Comparison of ENCODE assay signal across 15 cellular contexts in the genomic region with DNA sequence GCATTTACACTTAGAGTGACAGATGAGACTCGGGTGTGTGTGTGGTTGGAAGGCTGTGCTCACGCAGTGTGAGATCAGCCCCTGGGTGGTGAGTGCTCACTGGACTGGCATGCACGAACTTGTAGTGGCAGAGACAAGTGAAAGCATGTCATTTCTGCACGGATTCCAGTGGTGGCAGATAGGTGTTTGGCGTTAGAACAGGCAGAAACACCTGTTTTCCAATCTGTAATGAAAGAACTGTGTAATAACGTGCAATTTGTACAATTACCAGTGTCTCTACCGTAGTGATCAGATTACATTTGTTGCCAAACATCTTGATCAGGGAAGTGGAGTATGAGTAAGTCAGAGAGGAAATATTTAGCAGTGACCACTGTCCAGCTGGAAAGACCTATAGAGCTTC. TPM values are rescaled to one million over a fixed set of nuclear protein-coding genes. Genes with fewer than 3 reads are reported as not detected.
DNase-seq lines count a peak whose midpoint lies in the region; ATAC-seq and TF ChIP-seq lines count a peak whose summit lies in the region.
"Had no signal": no experiment of that assay in that cellular context is flagged by ENCODE, and none has a peak within 500 bp of the region (broad histone marks: within the 10 kb centered on the region; RNA-seq: fewer than 3 reads in every experiment).

No MANE protein-coding gene starts in this region.

- peak; percentile 70 for DNase-seq in AG10803 (ENCODE audit: low read depth)
- peak; percentile 95 for DNase-seq in HPDE6-E6E7 (ENCODE audit: extremely low spot score)
- DNase-seq in kidney tubule cell (ENCODE audit: low spot score), result peak; percentile 88
- DNase-seq in islet precursor cell, result no peak
- DNase-seq in activated CD8-positive, alpha-beta memory T cell treated with anti-CD3 and anti-CD28 coated beads, Interleukin-2, amount 50 U/mL, for 48 hours, result no peak
- DNase-seq in BE2C, result no peak
- DNase-seq: activated CD4-positive, alpha-beta T cell treated with anti-CD3 and anti-CD28 coated beads for 4 hours; CD8-positive, alpha-beta T cell; H9; stimulated activated CD4-positive, alpha-beta T cell treated with anti-CD3 and anti-CD28 coated beads, Interleukin-2, amount 100 ng/mL, for 48 hours; stimulated activated naive CD8-positive, alpha-beta T cell treated with anti-CD3 and anti-CD28 coated beads, Interleukin-15, Interleukin-2, amounts not matched to agents 100 U/mL and 50 U/mL, for 24 hours had no signal

- H3K36me3 Mint-ChIP-seq in brain, result peaks cover 17% of the 10 kb centered on the region

- H3K36me3 ChIP-seq in BE2C, result peaks cover 9% of the 10 kb centered on the region

- H3K27me3 Mint-ChIP-seq in brain, result no peaks in the 10 kb centered on the region

- H3K4me3 ChIP-seq in AG10803 (ENCODE audit: low read length), result no peak overlapping the region
- H3K4me3 ChIP-seq in BE2C (ENCODE audit: low read depth, low read length), result no peak overlapping the region
- H3K4me3 ChIP-seq: lung had no signal

- no peaks in the 10 kb centered on the region for H3K4me1 ChIP-seq in BE2C
- H3K4me1 ChIP-seq: parathyroid adenoma had no signal

- no peaks in the 10 kb centered on the region for H3K27me3 ChIP-seq in BE2C

- H3K4me1 Mint-ChIP-seq in brain, result peaks cover 4% of the 10 kb centered on the region
- H3K4me1 Mint-ChIP-seq: H9 had no signal

- no peak overlapping the region for H3K4me3 Mint-ChIP-seq in brain
- H3K4me3 Mint-ChIP-seq: CD8-positive, alpha-beta T cell; H9 had no signal

- ATAC-seq in GM18519 (IDR thresholded peaks at IDR 0.05; ENCODE audit: low FRiP score, unreplicated experiment), result no peak
- ATAC-seq: CD8-positive, alpha-beta T cell; stimulated activated naive CD8-positive, alpha-beta T cell treated with anti-CD3 and anti-CD28 coated beads, Interleukin-15, Interleukin-2, amounts not matched to agents 100 U/mL and 50 U/mL, for 24 hours had no signal

- no peaks in the 10 kb centered on the region for H3K9me3 ChIP-seq in BE2C

- peak overlapping the region in 3 of 5 experiments; percentile 39 to 52 (median 51) for H3K27ac Mint-ChIP-seq in brain
- H3K27ac Mint-ChIP-seq: CD8-positive, alpha-beta T cell; H9 had no signal

- no peaks in the 10 kb centered on the region for H3K9me3 Mint-ChIP-seq in brain
- H3K9me3 Mint-ChIP-seq: CD8-positive, alpha-beta T cell; H9 had no signal

- no peak for TF ChIP-seq CTCF in AG10803 (conservative IDR thresholded peaks at IDR 0.05; ENCODE audit: low read length)
- TF ChIP-seq CTCF in brain (conservative IDR thresholded peaks at IDR 0.05), result no peak
- TF ChIP-seq CTCF in BE2C (IDR thresholded peaks at IDR 0.05; ENCODE audit: low read depth, low read length), result no peak

RNA-seq across cellular contexts. Expression of gene LAMP1, which starts 8.2 kb away (rescaled TPM):
- polyA plus RNA-seq in brain (ENCODE audit: insufficient read depth, low read depth, low replicate concordance), result 220 TPM
- polyA plus RNA-seq in BE2C (2012; ENCODE audit: insufficient read depth, insufficient read length, low read depth), result 138 TPM

RNA-seq across cellular contexts. Expression of gene GRTP1, which starts 58.7 kb away (rescaled TPM):
- polyA plus RNA-seq in brain (ENCODE audit: insufficient read depth, low read depth, low replicate concordance), result 0.78 TPM
- polyA plus RNA-seq in BE2C (2012; ENCODE audit: insufficient read depth, insufficient read length, low read depth), result 0.82 TPM

Comparison
In these comparisons a context has a peak if more than half of its experiments do, and no peak if none do; other contexts are left out.
1. DNase-seq: peak in AG10803 (single experiment), HPDE6-E6E7 (single experiment) and kidney tubule cell (single experiment); none in islet precursor cell (single experiment), activated CD8-positive, alpha-beta memory T cell treated with anti-CD3 and anti-CD28 coated beads, Interleukin-2, amount 50 U/mL, for 48 hours (single experiment) and BE2C (single experiment).